Comparison of ENCODE assay signal across 21 cellular contexts in the genomic region with DNA sequence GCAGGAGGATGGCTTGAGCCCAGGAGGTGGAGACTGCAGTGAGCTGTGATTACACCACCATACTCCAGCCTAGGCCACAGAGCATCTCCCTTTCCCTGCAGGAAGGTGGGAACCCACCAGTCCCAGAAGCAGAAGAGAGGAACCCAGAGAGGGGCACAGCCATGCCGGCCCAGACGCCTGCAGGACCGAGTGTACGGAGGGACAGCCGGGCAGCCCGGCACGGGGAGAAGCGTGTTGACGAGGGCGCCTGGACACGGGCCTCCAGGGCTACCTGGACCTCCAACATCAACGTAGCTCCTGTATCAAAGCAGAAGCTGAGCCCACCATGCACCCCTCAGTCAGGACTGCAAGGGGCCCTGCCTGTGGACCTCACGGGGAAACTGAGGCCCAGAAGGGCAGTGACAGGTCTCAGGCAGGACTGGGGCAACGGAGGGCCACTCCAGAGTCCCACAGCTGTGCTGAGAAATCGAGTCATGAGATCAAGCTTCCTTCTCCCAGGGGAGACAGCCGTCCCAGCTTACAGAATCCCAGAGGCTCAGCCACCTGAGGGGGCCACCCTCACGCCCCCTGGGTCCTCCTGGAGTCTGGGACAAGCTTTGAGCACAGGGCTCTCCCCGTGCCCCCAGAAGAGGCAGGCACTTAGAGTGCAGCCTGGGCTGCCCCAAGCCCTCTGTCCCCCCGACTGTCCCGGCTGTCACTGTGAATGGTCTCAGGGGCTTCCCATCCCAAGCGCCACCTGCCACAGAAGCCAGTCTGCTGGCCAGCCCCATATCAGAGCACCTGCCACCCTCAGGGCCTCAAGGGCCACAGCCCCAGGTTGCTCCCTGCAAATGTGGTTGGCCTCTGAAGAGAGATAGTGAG.
"Had no signal": no experiment of that assay in that cellular context is flagged by ENCODE, and none has a peak within 500 bp of the region (broad histone marks: within the 10 kb centered on the region; RNA-seq: fewer than 3 reads in every experiment).

No MANE protein-coding gene starts in this region.

- H3K9me3 ChIP-seq: heart right ventricle, mucosa of descending colon, right atrium auricular region, thoracic aorta had no signal

- H3K4me3 ChIP-seq: heart right ventricle, mucosa of descending colon, right atrium auricular region, thoracic aorta had no signal

- ATAC-seq: activated CD8-positive, alpha-beta T cell treated with anti-CD3 and anti-CD28 coated beads, Interleukin-2, amount 10 ng/mL, durations not matched to agents 7 days and 5 days; mucosa of descending colon; naive thymus-derived CD8-positive, alpha-beta T cell had no signal

- H3K27me3 Mint-ChIP-seq: activated B cell treated with CpG ODN at 0.5 μM for 24 hours; activated CD4-positive, alpha-beta T cell treated with anti-CD3 and anti-CD28 coated beads, Interleukin-2, amount 10 ng/mL, durations not matched to agents 24 days and 14 days; activated naive CD8-positive, alpha-beta T cell treated with anti-CD3 and anti-CD28 coated beads, Interleukin-2, amount 10 ng/mL, durations not matched to agents 7 days and 5 days; naive thymus-derived CD8-positive, alpha-beta T cell; progenitor cell of endocrine pancreas; stimulated activated naive CD8-positive, alpha-beta T cell treated with anti-CD3 and anti-CD28 coated beads, Interleukin-15, Interleukin-2, amounts not matched to agents 100 ng/mL and 50 ng/mL, for 24 hours had no signal

- H3K27me3 ChIP-seq: brain microvascular endothelial cell, heart right ventricle, right atrium auricular region had no signal

- H3K36me3 Mint-ChIP-seq: activated naive CD8-positive, alpha-beta T cell treated with anti-CD3 and anti-CD28 coated beads, Interleukin-2, amount 10 ng/mL, durations not matched to agents 7 days and 5 days had no signal

- H3K27ac Mint-ChIP-seq: activated B cell treated with CpG ODN at 0.5 μM for 24 hours; activated naive CD8-positive, alpha-beta T cell treated with anti-CD3 and anti-CD28 coated beads, Interleukin-2, amount 10 ng/mL, durations not matched to agents 7 days and 5 days; stimulated activated naive CD8-positive, alpha-beta T cell treated with anti-CD3 and anti-CD28 coated beads, Interleukin-15, Interleukin-2, amounts not matched to agents 100 ng/mL and 50 ng/mL, for 24 hours; T-helper 2 cell treated with Interferon-gamma antibody and Interleukin-4, amounts not matched to agents 5 μg/mL and 100 μg/mL, for 36 hours had no signal

- H3K27ac ChIP-seq: brain microvascular endothelial cell, epithelial cell of prostate, heart right ventricle, right atrium auricular region, thoracic aorta had no signal

- H3K4me3 Mint-ChIP-seq: activated B cell treated with CpG ODN at 0.5 μM for 24 hours; activated CD4-positive, alpha-beta T cell treated with anti-CD3 and anti-CD28 coated beads, Interleukin-2, amount 10 ng/mL, durations not matched to agents 24 days and 14 days; activated CD8-positive, alpha-beta T cell treated with anti-CD3 and anti-CD28 coated beads, Interleukin-2, amount 10 ng/mL, durations not matched to agents 7 days and 5 days; activated naive CD8-positive, alpha-beta T cell treated with anti-CD3 and anti-CD28 coated beads, Interleukin-2, amount 10 ng/mL, durations not matched to agents 7 days and 5 days; stimulated activated naive CD8-positive, alpha-beta T cell treated with anti-CD3 and anti-CD28 coated beads, Interleukin-15, Interleukin-2, amounts not matched to agents 100 ng/mL and 50 ng/mL, for 24 hours; T-helper 2 cell treated with Interferon-gamma antibody and Interleukin-4, amounts not matched to agents 5 μg/mL and 100 μg/mL, for 36 hours had no signal

- DNase-seq: activated B cell treated with CpG ODN at 0.5 μM for 24 hours; activated CD4-positive, alpha-beta T cell treated with anti-CD3 and anti-CD28 coated beads, Interleukin-2, amount 10 ng/mL, durations not matched to agents 24 days and 14 days; activated CD8-positive, alpha-beta T cell treated with anti-CD3 and anti-CD28 coated beads, Interleukin-2, amount 10 ng/mL, durations not matched to agents 7 days and 5 days; activated naive CD4-positive, alpha-beta T cell; activated naive CD8-positive, alpha-beta T cell treated with anti-CD3 and anti-CD28 coated beads, Interleukin-2, amount 10 ng/mL, durations not matched to agents 7 days and 5 days; brain microvascular endothelial cell; dermis blood vessel endothelial cell; heart right ventricle; mucosa of descending colon; naive thymus-derived CD8-positive, alpha-beta T cell; occipital lobe; small intestine; stimulated activated CD4-positive, alpha-beta T cell treated with anti-CD3 and anti-CD28 coated beads, Interleukin-4, amount 100 ng/mL, for 24 hours had no signal

- H3K9me3 Mint-ChIP-seq: activated B cell treated with CpG ODN at 0.5 μM for 24 hours; activated CD4-positive, alpha-beta T cell treated with anti-CD3 and anti-CD28 coated beads, Interleukin-2, amount 10 ng/mL, durations not matched to agents 24 days and 14 days; activated naive CD8-positive, alpha-beta T cell treated with anti-CD3 and anti-CD28 coated beads, Interleukin-2, amount 10 ng/mL, durations not matched to agents 7 days and 5 days; naive thymus-derived CD8-positive, alpha-beta T cell; stimulated activated naive CD8-positive, alpha-beta T cell treated with anti-CD3 and anti-CD28 coated beads, Interleukin-15, Interleukin-2, amounts not matched to agents 100 ng/mL and 50 ng/mL, for 24 hours; T-helper 2 cell treated with Interferon-gamma antibody and Interleukin-4, amounts not matched to agents 5 μg/mL and 100 μg/mL, for 36 hours had no signal

- FAIRE-seq: frontal cortex, islet of Langerhans, small intestine had no signal
